Comparison of ENCODE assay signal across 17 cellular contexts in genomic region chr6:108163267-108163643, GRCh38. TPM values are rescaled to one million over a fixed set of nuclear protein-coding genes. Genes with fewer than 3 reads are reported as not detected.
DNase-seq lines count a peak whose midpoint lies in the region; ATAC-seq and TF ChIP-seq lines count a peak whose summit lies in the region.
"Had no signal": no experiment of that assay in that cellular context is flagged by ENCODE, and none has a peak within 500 bp of the region (broad histone marks: within the 10 kb centered on the region; RNA-seq: fewer than 3 reads in every experiment).

No MANE protein-coding gene starts in this region.

- H3K9ac ChIP-seq in Karpas-422 (ENCODE audit: low read length) = no peak overlapping the region
- H3K9ac ChIP-seq: BLaER1 treated with 17β-estradiol and CSF1 and Interleukin-3, amounts not matched to agents 10 nM and 100 nM had no signal

- in situ Hi-C loops in brain microvascular endothelial cell (cut with HindIII; ENCODE audit: low pct_ligation_motif_present, low sequenced_read_pairs) = no loop called here

- H3K4me2 ChIP-seq in Karpas-422 (ENCODE audit: low read depth, low read length, poor library complexity, severe bottlenecking) = peak overlapping the region; percentile 58
- H3K4me2 ChIP-seq: BLaER1 treated with 17β-estradiol and CSF1 and Interleukin-3, amounts not matched to agents 10 nM and 100 nM; smooth muscle cell had no signal

- H3K27ac Mint-ChIP-seq in activated T-cell treated with anti-CD3 and anti-CD28 coated beads, Interleukin-2, amount 50 U/mL, for 24 hours = no peak overlapping the region
- H3K27ac Mint-ChIP-seq in stimulated activated naive B cell treated with anti-CD40 and anti-IgM and Interleukin-4, amounts not matched to agents 10 μg/mL and 1 μg/mL and 100 μg/mL, for 72 hours = peak overlapping the region; percentile 85

- peaks cover 41% of the 10 kb centered on the region for H3K4me1 Mint-ChIP-seq in activated T-cell treated with anti-CD3 and anti-CD28 coated beads, Interleukin-2, amount 50 U/mL, for 24 hours (ENCODE audit: low read depth)
- H3K4me1 Mint-ChIP-seq in stimulated activated naive B cell treated with anti-CD40 and anti-IgM and Interleukin-4, amounts not matched to agents 10 μg/mL and 1 μg/mL and 100 μg/mL, for 72 hours = peaks cover 25 to 50% of the 10 kb centered on the region in 2 donors

- no peaks in the 10 kb centered on the region for H3K36me3 Mint-ChIP-seq in activated T-cell treated with anti-CD3 and anti-CD28 coated beads, Interleukin-2, amount 50 U/mL, for 24 hours (ENCODE audit: low read depth)
- peaks cover 5 to 11% of the 10 kb centered on the region in 2 donors for H3K36me3 Mint-ChIP-seq in stimulated activated naive B cell treated with anti-CD40 and anti-IgM and Interleukin-4, amounts not matched to agents 10 μg/mL and 1 μg/mL and 100 μg/mL, for 72 hours

- H3K27ac ChIP-seq in Karpas-422 (ENCODE audit: low read length) = no peak overlapping the region
- no peak overlapping the region for H3K27ac ChIP-seq in brain microvascular endothelial cell
- H3K27ac ChIP-seq: BLaER1 treated with 17β-estradiol and CSF1 and Interleukin-3, amounts not matched to agents 10 nM and 100 nM; SJCRH30; uterus had no signal

- peaks cover 9% of the 10 kb centered on the region for H3K4me1 ChIP-seq in Karpas-422 (ENCODE audit: low read length)
- H3K4me1 ChIP-seq: SJCRH30 had no signal

- no peaks in the 10 kb centered on the region for H3K9me3 ChIP-seq in Karpas-422 (ENCODE audit: low read length)
- H3K9me3 ChIP-seq: SJCRH30, uterus had no signal

- TF ChIP-seq CTCF in brain microvascular endothelial cell (IDR thresholded peaks at IDR 0.05; ENCODE audit: low read depth, low read length, missing control alignments) = peak; percentile 18

- peak overlapping the region; percentile 28; the same call in 1 of the 2 replicates for H2AFZ ChIP-seq in Karpas-422 (ENCODE audit: low read length)

- no peak overlapping the region for H3K4me3 Mint-ChIP-seq in activated T-cell treated with anti-CD3 and anti-CD28 coated beads, Interleukin-2, amount 50 U/mL, for 24 hours
- peak overlapping the region in 1 of 2 donors; percentile 62 for H3K4me3 Mint-ChIP-seq in stimulated activated naive B cell treated with anti-CD40 and anti-IgM and Interleukin-4, amounts not matched to agents 10 μg/mL and 1 μg/mL and 100 μg/mL, for 72 hours

- no peaks in the 10 kb centered on the region for H3K79me2 ChIP-seq in Karpas-422 (ENCODE audit: low read length)

- peak; percentile 28 for DNase-seq in activated T-cell treated with anti-CD3 and anti-CD28 coated beads, Interleukin-2, amount 50 U/mL, for 48 hours
- no peak for DNase-seq in activated T-cell treated with anti-CD3 and anti-CD28 coated beads, Interleukin-2, amount 50 U/mL, for 24 hours
- DNase-seq in Karpas-422 = peak; percentile 60
- DNase-seq in brain microvascular endothelial cell = no peak
- DNase-seq in stimulated activated naive B cell treated with anti-CD40 and anti-IgM and Interleukin-4, amounts not matched to agents 10 μg/mL and 1 μg/mL and 100 μg/mL, for 72 hours = no peak
- no peak for DNase-seq in cerebellum (ENCODE audit: low spot score)
- no peak for DNase-seq in NOMO-1 treated with DMSO at 0.1 percent for 48 hours (lab: John Stamatoyannopoulos, UW; ENCODE audit: unreplicated experiment)
- DNase-seq: activated CD4-positive, alpha-beta T cell treated with anti-CD3 and anti-CD28 coated beads for 1 hour; activated naive CD4-positive, alpha-beta T cell; foreskin fibroblast; IMR-90; NCI-H2171 treated with DMSO at 0.1 percent for 48 hours; SJCRH30; uterus had no signal

- H3K36me3 ChIP-seq in Karpas-422 (ENCODE audit: insufficient read depth, low read length) (no peaks in the 10 kb centered on the region), brain microvascular endothelial cell (replicated peaks) (no peaks in the 10 kb centered on the region)
- H3K36me3 ChIP-seq: BLaER1 treated with 17β-estradiol and CSF1 and Interleukin-3, amounts not matched to agents 10 nM and 100 nM; SJCRH30; uterus had no signal

- H3K9me3 Mint-ChIP-seq in activated T-cell treated with anti-CD3 and anti-CD28 coated beads, Interleukin-2, amount 50 U/mL, for 24 hours = no peaks in the 10 kb centered on the region
- H3K9me3 Mint-ChIP-seq in stimulated activated naive B cell treated with anti-CD40 and anti-IgM and Interleukin-4, amounts not matched to agents 10 μg/mL and 1 μg/mL and 100 μg/mL, for 72 hours = no peaks in the 10 kb centered on the region

- peaks cover 97% of the 10 kb centered on the region for H3K27me3 Mint-ChIP-seq in activated T-cell treated with anti-CD3 and anti-CD28 coated beads, Interleukin-2, amount 50 U/mL, for 24 hours
- peaks cover 89 to 96% of the 10 kb centered on the region in 2 donors for H3K27me3 Mint-ChIP-seq in stimulated activated naive B cell treated with anti-CD40 and anti-IgM and Interleukin-4, amounts not matched to agents 10 μg/mL and 1 μg/mL and 100 μg/mL, for 72 hours

- H4K20me1 ChIP-seq in Karpas-422 (ENCODE audit: insufficient read depth, low read depth, low read length) = no peaks in the 10 kb centered on the region

- H3K27me3 ChIP-seq in Karpas-422 (ENCODE audit: low read length) = no peaks in the 10 kb centered on the region
- H3K27me3 ChIP-seq in brain microvascular endothelial cell (replicated peaks) = peaks cover 99% of the 10 kb centered on the region
- H3K27me3 ChIP-seq: SJCRH30 had no signal

- ATAC-seq in stimulated activated naive B cell treated with anti-CD40 and anti-IgM and Interleukin-4, amounts not matched to agents 10 μg/mL and 1 μg/mL and 100 μg/mL, for 72 hours (replicated peaks) = peak; percentile 39 to 47
- no peak for ATAC-seq in GM18858 (IDR thresholded peaks at IDR 0.05; ENCODE audit: unreplicated experiment)

- H3K4me3 ChIP-seq in Karpas-422 (ENCODE audit: low read length) = peak overlapping the region; percentile 43; the same call in 1 of the 2 replicates
- no peak overlapping the region for H3K4me3 ChIP-seq in brain microvascular endothelial cell (ENCODE audit: low read depth, low read length)
- H3K4me3 ChIP-seq: BLaER1 treated with 17β-estradiol and CSF1 and Interleukin-3, amounts not matched to agents 10 nM and 100 nM; SJCRH30; smooth muscle cell; uterus had no signal

- no peaks in the 10 kb centered on the region for H3K9me2 ChIP-seq in Karpas-422 (replicated peaks; ENCODE audit: insufficient read depth, low read length)

RNA-seq across cellular contexts. Expression of gene NR2E1, which starts 2.6 kb away (rescaled TPM):
- not detected in 2 replicates for total RNA-seq in Karpas-422 (2014; rRNA removed; shearing (Covaris generic); ENCODE audit: low replicate concordance)
- total RNA-seq in cerebellum = not detected
- total RNA-seq: IMR-90, smooth muscle cell, uterus had no signal

Comparison
In these comparisons a context has a peak if more than half of its experiments do, and no peak if none do; other contexts are left out.
1. DNase-seq: peak in activated T-cell treated with anti-CD3 and anti-CD28 coated beads, Interleukin-2, amount 50 U/mL, for 48 hours (2 of 2) and Karpas-422 (single experiment); none in activated T-cell treated with anti-CD3 and anti-CD28 coated beads, Interleukin-2, amount 50 U/mL, for 24 hours (single experiment), brain microvascular endothelial cell (single experiment), stimulated activated naive B cell treated with anti-CD40 and anti-IgM and Interleukin-4, amounts not matched to agents 10 μg/mL and 1 μg/mL and 100 μg/mL, for 72 hours (single experiment), cerebellum (single experiment) and NOMO-1 treated with DMSO at 0.1 percent for 48 hours (single experiment).